ENCODE assay signal across 17 cellular contexts in the genomic region with DNA sequence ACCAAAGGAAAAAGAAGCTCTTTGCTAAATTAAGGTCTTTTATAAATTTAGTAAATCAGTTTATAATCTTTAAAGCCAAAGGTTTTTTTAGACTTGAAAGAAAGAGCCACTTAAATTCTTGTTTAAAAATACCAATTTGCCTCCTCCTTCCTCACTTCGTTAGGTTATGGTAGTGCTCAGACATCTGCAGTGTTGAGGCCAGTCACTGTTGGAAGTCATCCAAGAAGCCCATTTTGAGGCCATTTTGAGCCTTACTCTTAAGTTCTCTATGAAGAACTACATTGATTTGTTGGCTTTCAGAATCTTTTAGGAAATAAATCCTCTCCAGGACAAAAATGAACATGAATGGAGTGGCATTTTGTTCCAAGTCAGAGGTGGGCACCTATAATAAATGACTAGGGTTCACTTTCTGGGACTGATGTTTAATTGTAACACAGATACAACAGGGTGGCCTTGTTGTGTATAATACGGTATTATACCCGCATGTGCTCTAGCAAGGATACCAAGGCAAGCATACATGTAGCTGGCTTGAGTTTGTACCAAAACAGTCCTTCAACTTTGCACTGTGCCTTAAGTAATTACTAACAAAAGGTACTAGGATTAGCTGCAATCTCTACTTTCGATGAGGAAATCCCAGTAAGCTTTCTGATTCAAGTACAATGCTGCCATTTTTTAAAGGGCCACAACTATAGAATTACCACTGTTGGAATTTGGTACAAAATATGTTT.
DNase-seq lines count a peak whose midpoint lies in the region.
"Had no signal": no experiment of that assay in that cellular context is flagged by ENCODE, and none has a peak within 500 bp of the region (broad histone marks: within the 10 kb centered on the region; RNA-seq: fewer than 3 reads in every experiment).

No MANE protein-coding gene starts in this region.

- H3K4me3 ChIP-seq in SK-N-MC = no peak overlapping the region
- H3K4me3 ChIP-seq: breast epithelium, HAP-1, pancreas, thyroid gland had no signal

- peak overlapping the region; percentile 47; the same call in 1 of the 2 replicates for H3K27ac ChIP-seq in SK-N-MC
- H3K27ac ChIP-seq: breast epithelium, pancreas, thyroid gland had no signal

- no peak overlapping the region for H3K9ac ChIP-seq in SK-N-MC (ENCODE audit: insufficient read length)

- peaks cover 7% of the 10 kb centered on the region for H3K36me3 ChIP-seq in SK-N-MC (ENCODE audit: insufficient read depth, low read length)
- H3K36me3 ChIP-seq: breast epithelium, HAP-1, pancreas, thyroid gland had no signal

- DNase-seq in NCI-H1417 (lab: John Stamatoyannopoulos, UW) (peak in 2 of 3 experiments; percentile 20 to 82), NCI-H1417 treated with DMSO at 0.1 percent for 48 hours (lab: John Stamatoyannopoulos, UW) (no peak), NCI-H1092 (lab: John Stamatoyannopoulos, UW) (peak; percentile 44), SK-N-MC (ENCODE audit: low read depth, low spot score) (no peak), iris pigment epithelial cell (ENCODE audit: low read depth) (peak; percentile 59), islet precursor cell (no peak), GM03348 (ENCODE audit: low spot score) (no peak)
- no peak for DNase-seq in NK-92 treated with Interleukin-12 subunit alpha and Interleukin-12 subunit beta, amount 100 ng/mL, for 24 hours (lab: John Stamatoyannopoulos, UW)
- DNase-seq: activated CD4-positive, alpha-beta T cell treated with anti-CD3 and anti-CD28 coated beads, Interleukin-2, amount 10 ng/mL, durations not matched to agents 7 days and 5 days; CD8-positive, alpha-beta T cell; effector CD4-positive, alpha-beta T cell; NCI-H1694; pancreas; SHP77 treated with DMSO at 0.1 percent for 48 hours; thyroid gland had no signal

- no peaks in the 10 kb centered on the region for H3K9me3 ChIP-seq in SK-N-MC (ENCODE audit: low read depth, low read length)
- H3K9me3 ChIP-seq: breast epithelium, HAP-1, pancreas, thyroid gland had no signal

Comparison
In these comparisons a context has a peak if more than half of its experiments do, and no peak if none do; other contexts are left out.
1. DNase-seq: peak in NCI-H1417 (2 of 3), NCI-H1092 (single experiment) and iris pigment epithelial cell (single experiment); none in NCI-H1417 treated with DMSO at 0.1 percent for 48 hours (single experiment), SK-N-MC (single experiment), NK-92 treated with Interleukin-12 subunit alpha and Interleukin-12 subunit beta, amount 100 ng/mL, for 24 hours (single experiment), islet precursor cell (single experiment) and GM03348 (single experiment).